In genomic region chr12:129081755-129082250, GRCh38 we compare ENCODE assay signal across 9 cellular contexts.
"Had no signal": no experiment of that assay in that cellular context is flagged by ENCODE, and none has a peak within 500 bp of the region (broad histone marks: within the 10 kb centered on the region; RNA-seq: fewer than 3 reads in every experiment).

No MANE protein-coding gene starts in this region.

- H3K4me1 Mint-ChIP-seq: GM23338, H9 had no signal

- H3K4me2 ChIP-seq: GM23338 had no signal

- DNase-seq: GM23248, GOT3, H7, H9, HCEC 1CT, HFFc6 had no signal

- H3K4me3 ChIP-seq: GM23248, GM23338, HAP-1 had no signal

- H3K9me3 ChIP-seq: HAP-1 had no signal

- H3K4me3 Mint-ChIP-seq: GM23338, H9, HFFc6 had no signal

- H3K9ac ChIP-seq: GM23248 had no signal

- ATAC-seq: GM23338, HCT116 had no signal

- H3K27ac Mint-ChIP-seq: GM23338, H9, HFFc6 had no signal

- H2AFZ ChIP-seq: GM23248, GM23338 had no signal

- H3K9me3 Mint-ChIP-seq: H9 had no signal

- H3K36me3 ChIP-seq: HAP-1 had no signal

- H3K4me1 ChIP-seq: HAP-1 had no signal

- H3K27ac ChIP-seq: GM23248 had no signal
